ENCODE assay signal across 1 cellular context in the genomic region with DNA sequence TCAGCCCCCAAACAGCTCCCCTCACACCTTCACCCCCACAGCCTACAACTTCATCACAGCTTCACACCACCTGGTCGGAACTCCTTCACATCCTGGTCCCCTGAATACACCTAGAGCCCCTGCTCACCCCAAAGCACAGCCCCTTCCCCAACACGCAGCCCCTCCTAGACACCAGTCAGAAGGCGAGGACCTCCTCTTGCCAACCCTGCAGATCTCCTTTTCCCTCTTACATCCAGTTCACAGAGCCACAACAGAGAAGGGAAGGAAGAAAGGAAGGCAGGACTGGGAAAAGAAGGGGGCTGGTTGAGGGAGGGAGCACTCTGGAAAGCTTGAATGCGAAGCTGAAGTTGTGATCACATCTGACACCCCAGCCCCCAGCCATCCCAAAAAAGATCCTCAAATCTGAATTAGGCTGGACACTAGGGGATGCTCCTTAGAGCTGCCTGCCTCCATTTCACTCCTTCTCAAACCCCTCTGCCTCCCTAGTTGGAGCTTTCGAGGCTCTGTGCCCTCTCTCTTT.
TF ChIP-seq lines count a peak whose summit lies in the region.

No MANE protein-coding gene starts in this region.

TF ChIP-seq in WTC11, 78 proteins besides CTCF, POLR2A, EP300 and RAD21:
- TF ChIP-seq ZNF416 (CRISPR knock-in tag; IDR thresholded peaks at IDR 0.05) (no peak), MXD4 (CRISPR knock-in tag; IDR thresholded peaks at IDR 0.05; ENCODE audit: borderline replicate concordance) (no peak), RORB (CRISPR knock-in tag; IDR thresholded peaks at IDR 0.05) (no peak), FOXP1 (CRISPR knock-in tag; IDR thresholded peaks at IDR 0.05; ENCODE audit: borderline replicate concordance) (no peak), ZNF317 (CRISPR knock-in tag; IDR thresholded peaks at IDR 0.05; ENCODE audit: borderline replicate concordance, low read depth) (no peak), NFATC4 (CRISPR knock-in tag; IDR thresholded peaks at IDR 0.05) (no peak), TEAD4 (CRISPR knock-in tag; IDR thresholded peaks at IDR 0.05) (no peak), ZBTB21 (CRISPR knock-in tag; IDR thresholded peaks at IDR 0.05; ENCODE audit: borderline replicate concordance) (no peak), E2F1 (CRISPR knock-in tag; IDR thresholded peaks at IDR 0.05) (no peak), ETV6 (CRISPR knock-in tag; IDR thresholded peaks at IDR 0.05) (no peak), FOXP4 (CRISPR knock-in tag; IDR thresholded peaks at IDR 0.05) (no peak), ATF1 (CRISPR knock-in tag; IDR thresholded peaks at IDR 0.05) (no peak), MYBL2 (CRISPR knock-in tag; IDR thresholded peaks at IDR 0.05) (no peak), CREM (CRISPR knock-in tag; IDR thresholded peaks at IDR 0.05) (no peak)
- TF ChIP-seq, protein P1, sequence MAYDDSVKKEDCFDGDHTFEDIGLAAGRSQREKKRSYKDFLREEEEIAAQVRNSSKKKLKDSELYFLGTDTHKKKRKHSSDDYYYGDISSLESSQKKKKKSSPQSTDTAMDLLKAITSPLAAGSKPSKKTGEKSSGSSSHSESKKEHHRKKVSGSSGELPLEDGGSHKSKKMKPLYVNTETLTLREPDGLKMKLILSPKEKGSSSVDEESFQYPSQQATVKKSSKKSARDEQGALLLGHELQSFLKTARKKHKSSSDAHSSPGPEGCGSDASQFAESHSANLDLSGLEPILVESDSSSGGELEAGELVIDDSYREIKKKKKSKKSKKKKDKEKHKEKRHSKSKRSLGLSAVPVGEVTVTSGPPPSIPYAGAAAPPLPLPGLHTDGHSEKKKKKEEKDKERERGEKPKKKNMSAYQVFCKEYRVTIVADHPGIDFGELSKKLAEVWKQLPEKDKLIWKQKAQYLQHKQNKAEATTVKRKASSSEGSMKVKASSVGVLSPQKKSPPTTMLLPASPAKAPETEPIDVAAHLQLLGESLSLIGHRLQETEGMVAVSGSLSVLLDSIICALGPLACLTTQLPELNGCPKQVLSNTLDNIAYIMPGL (CRISPR knock-in tag; IDR thresholded peaks at IDR 0.05) = no peak
- TF ChIP-seq, protein P2, sequence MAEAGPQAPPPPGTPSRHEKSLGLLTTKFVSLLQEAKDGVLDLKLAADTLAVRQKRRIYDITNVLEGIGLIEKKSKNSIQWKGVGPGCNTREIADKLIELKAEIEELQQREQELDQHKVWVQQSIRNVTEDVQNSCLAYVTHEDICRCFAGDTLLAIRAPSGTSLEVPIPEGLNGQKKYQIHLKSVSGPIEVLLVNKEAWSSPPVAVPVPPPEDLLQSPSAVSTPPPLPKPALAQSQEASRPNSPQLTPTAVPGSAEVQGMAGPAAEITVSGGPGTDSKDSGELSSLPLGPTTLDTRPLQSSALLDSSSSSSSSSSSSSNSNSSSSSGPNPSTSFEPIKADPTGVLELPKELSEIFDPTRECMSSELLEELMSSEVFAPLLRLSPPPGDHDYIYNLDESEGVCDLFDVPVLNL (CRISPR knock-in tag; IDR thresholded peaks at IDR 0.05; ENCODE audit: borderline replicate concordance, low read depth) = no peak
- TF ChIP-seq, protein P3, sequence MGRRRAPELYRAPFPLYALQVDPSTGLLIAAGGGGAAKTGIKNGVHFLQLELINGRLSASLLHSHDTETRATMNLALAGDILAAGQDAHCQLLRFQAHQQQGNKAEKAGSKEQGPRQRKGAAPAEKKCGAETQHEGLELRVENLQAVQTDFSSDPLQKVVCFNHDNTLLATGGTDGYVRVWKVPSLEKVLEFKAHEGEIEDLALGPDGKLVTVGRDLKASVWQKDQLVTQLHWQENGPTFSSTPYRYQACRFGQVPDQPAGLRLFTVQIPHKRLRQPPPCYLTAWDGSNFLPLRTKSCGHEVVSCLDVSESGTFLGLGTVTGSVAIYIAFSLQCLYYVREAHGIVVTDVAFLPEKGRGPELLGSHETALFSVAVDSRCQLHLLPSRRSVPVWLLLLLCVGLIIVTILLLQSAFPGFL (CRISPR knock-in tag; IDR thresholded peaks at IDR 0.05; ENCODE audit: borderline replicate concordance) = no peak
- TF ChIP-seq, protein P4, sequence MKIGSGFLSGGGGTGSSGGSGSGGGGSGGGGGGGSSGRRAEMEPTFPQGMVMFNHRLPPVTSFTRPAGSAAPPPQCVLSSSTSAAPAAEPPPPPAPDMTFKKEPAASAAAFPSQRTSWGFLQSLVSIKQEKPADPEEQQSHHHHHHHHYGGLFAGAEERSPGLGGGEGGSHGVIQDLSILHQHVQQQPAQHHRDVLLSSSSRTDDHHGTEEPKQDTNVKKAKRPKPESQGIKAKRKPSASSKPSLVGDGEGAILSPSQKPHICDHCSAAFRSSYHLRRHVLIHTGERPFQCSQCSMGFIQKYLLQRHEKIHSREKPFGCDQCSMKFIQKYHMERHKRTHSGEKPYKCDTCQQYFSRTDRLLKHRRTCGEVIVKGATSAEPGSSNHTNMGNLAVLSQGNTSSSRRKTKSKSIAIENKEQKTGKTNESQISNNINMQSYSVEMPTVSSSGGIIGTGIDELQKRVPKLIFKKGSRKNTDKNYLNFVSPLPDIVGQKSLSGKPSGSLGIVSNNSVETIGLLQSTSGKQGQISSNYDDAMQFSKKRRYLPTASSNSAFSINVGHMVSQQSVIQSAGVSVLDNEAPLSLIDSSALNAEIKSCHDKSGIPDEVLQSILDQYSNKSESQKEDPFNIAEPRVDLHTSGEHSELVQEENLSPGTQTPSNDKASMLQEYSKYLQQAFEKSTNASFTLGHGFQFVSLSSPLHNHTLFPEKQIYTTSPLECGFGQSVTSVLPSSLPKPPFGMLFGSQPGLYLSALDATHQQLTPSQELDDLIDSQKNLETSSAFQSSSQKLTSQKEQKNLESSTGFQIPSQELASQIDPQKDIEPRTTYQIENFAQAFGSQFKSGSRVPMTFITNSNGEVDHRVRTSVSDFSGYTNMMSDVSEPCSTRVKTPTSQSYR (CRISPR knock-in tag; IDR thresholded peaks at IDR 0.05) = no peak
